In genomic region chr1:182857212-182857611, GRCh38 we compare ENCODE assay signal across 22 cellular contexts. TPM values are rescaled to one million over a fixed set of nuclear protein-coding genes. Genes with fewer than 3 reads are reported as not detected.
DNase-seq lines count a peak whose midpoint lies in the region; ATAC-seq, FAIRE-seq and TF ChIP-seq lines count a peak whose summit lies in the region.
"Had no signal": no experiment of that assay in that cellular context is flagged by ENCODE, and none has a peak within 500 bp of the region (broad histone marks: within the 10 kb centered on the region; RNA-seq: fewer than 3 reads in every experiment).

No MANE protein-coding gene starts in this region.

- no peak overlapping the region for H2BK20ac ChIP-seq in IMR-90 (ENCODE audit: low read depth, low read length)

- H3K9ac ChIP-seq in HepG2 (ENCODE audit: insufficient read depth, low read depth, low read length) (no peak overlapping the region), IMR-90 (ENCODE audit: low read depth, low read length) (no peak overlapping the region), K562 (ENCODE audit: insufficient read depth in 1 of 2, low read depth in 2 of 2, low read length in 2 of 2) (no peak overlapping the region)
- H3K9ac ChIP-seq: BLaER1 treated with 17β-estradiol and CSF1 and Interleukin-3, amounts not matched to agents 10 nM and 100 nM had no signal

- H3K79me2 ChIP-seq in HepG2 (ENCODE audit: insufficient read depth, low read length): peaks cover 8% of the 10 kb centered on the region
- peaks cover 82% of the 10 kb centered on the region for H3K79me2 ChIP-seq in K562 (ENCODE audit: control insufficient read depth, insufficient read depth, low read length)
- H3K79me2 ChIP-seq in osteoblast (ENCODE audit: insufficient read depth, low read length): peaks cover 59% of the 10 kb centered on the region
- peaks cover 84% of the 10 kb centered on the region for H3K79me2 ChIP-seq in hepatocyte

- H4K5ac ChIP-seq in IMR-90 (ENCODE audit: low read depth, low read length): no peak overlapping the region

- no peak overlapping the region for H2BK5ac ChIP-seq in IMR-90 (ENCODE audit: low read depth, low read length, poor library complexity, severe bottlenecking)

- CTCF ChIA-PET in HepG2 (lab: Yijun Ruan, JAX; ENCODE audit: low intra/inter-chr PET ratio, low total read pairs): no interaction called here
- CTCF ChIA-PET in IMR-90 (lab: Yijun Ruan, JAX): no interaction called here
- CTCF ChIA-PET in K562 (lab: Yijun Ruan, JAX; ENCODE audit: low intra/inter-chr PET ratio): no interaction called here

- H2BK120ac ChIP-seq in IMR-90 (ENCODE audit: low read depth, low read length): no peak overlapping the region

- TF ChIP-seq RAD21 in HepG2 (CRISPR knock-in tag; IDR thresholded peaks at IDR 0.05): no peak
- TF ChIP-seq RAD21 in IMR-90 (IDR thresholded peaks at IDR 0.05; ENCODE audit: low read length): no peak
- TF ChIP-seq RAD21 in K562 (CRISPR knock-in tag; conservative IDR thresholded peaks at IDR 0.05 in 1 of 2, IDR thresholded peaks at IDR 0.05 in 1 of 2): no peak

- dilution Hi-C loops in IMR-90 (cut with HindIII; ENCODE audit: low sequenced_read_pairs, unreplicated experiment): no loop called here

- H3K4me3 ChIP-seq in HepG2 (replicated peaks in 1 of 3; ENCODE audit: insufficient read depth in 1 of 3, low read depth in 2 of 3, low read length in 3 of 3): no peak overlapping the region
- H3K4me3 ChIP-seq in right lobe of liver: no peak overlapping the region
- H3K4me3 ChIP-seq in IMR-90 (ENCODE audit: insufficient read depth, low read depth, low read length): no peak overlapping the region
- H3K4me3 ChIP-seq in K562: no peak overlapping the region
- no peak overlapping the region for H3K4me3 ChIP-seq in osteoblast (ENCODE audit: insufficient read depth, low read length)
- H3K4me3 ChIP-seq in hepatocyte: no peak overlapping the region
- H3K4me3 ChIP-seq: BLaER1 treated with 17β-estradiol and CSF1 and Interleukin-3, amounts not matched to agents 10 nM and 100 nM had no signal

- H3K56ac ChIP-seq in IMR-90 (ENCODE audit: extremely low read depth, insufficient read depth, low read length): no peak overlapping the region

- 98% methylated on average over 3 of the region's 3 CpGs for WGBS in HepG2 (ENCODE audit: low lambda C conversion rate)
- WGBS in right lobe of liver (ENCODE audit: insufficient coverage, low coverage, low lambda C conversion rate, missing lambda C conversion rate): 95% methylated on average over 3 of the region's 3 CpGs
- no CpG with 5 or more reads among the region's 3 CpGs for WGBS in IMR-90 (ENCODE audit: extremely low coverage in 2 of 2, insufficient read length in 1 of 2), 2 experiments
- 100% methylated on average over 3 of the region's 3 CpGs for WGBS in K562 (ENCODE audit: insufficient coverage, low coverage, missing lambda C conversion rate)
- WGBS in hepatocyte (ENCODE audit: low lambda C conversion rate, missing lambda C conversion rate): 91% methylated on average over 3 of the region's 3 CpGs

- no peak for TF ChIP-seq EP300 in HepG2 (IDR thresholded peaks at IDR 0.05; ENCODE audit: low read depth in 2 of 2, low read length in 2 of 2)
- no peak for TF ChIP-seq EP300 in HepG2 (CRISPR knock-in tag; IDR thresholded peaks at IDR 0.05; ENCODE audit: borderline replicate concordance)
- TF ChIP-seq EP300 in K562 (IDR thresholded peaks at IDR 0.05; ENCODE audit: low read length): no peak

- no peak overlapping the region for H4K91ac ChIP-seq in IMR-90 (ENCODE audit: insufficient read depth, low read depth, low read length)

- H3K9me3 ChIP-seq in HepG2 (ENCODE audit: low read length) (no peaks in the 10 kb centered on the region), right lobe of liver (no peaks in the 10 kb centered on the region), IMR-90 (ENCODE audit: control insufficient read depth, insufficient read depth, low read length) (no peaks in the 10 kb centered on the region), K562 (replicated peaks; ENCODE audit: control insufficient read depth, insufficient read depth, low read depth, low read length) (no peaks in the 10 kb centered on the region), osteoblast (ENCODE audit: low read depth, low read length) (no peaks in the 10 kb centered on the region), hepatocyte (ENCODE audit: low read depth) (no peaks in the 10 kb centered on the region)
- H3K9me3 ChIP-seq: BLaER1 treated with 17β-estradiol and CSF1 and Interleukin-3, amounts not matched to agents 10 nM and 100 nM; Caco-2 had no signal

- H3K27ac ChIP-seq in HepG2 (ENCODE audit: extremely low read length, insufficient read depth, low read length) (no peak overlapping the region), right lobe of liver (no peak overlapping the region), IMR-90 (ENCODE audit: insufficient read depth, low read length) (no peak overlapping the region), K562 (ENCODE audit: extremely low read depth, low read depth, low read length) (no peak overlapping the region), osteoblast (ENCODE audit: low read depth, low read length) (no peak overlapping the region), hepatocyte (no peak overlapping the region)
- H3K27ac ChIP-seq: BLaER1 treated with 17β-estradiol and CSF1 and Interleukin-3, amounts not matched to agents 10 nM and 100 nM; C4-2B had no signal

- H2AFZ ChIP-seq in HepG2 (ENCODE audit: low read length) (no peak overlapping the region), IMR-90 (replicated peaks; ENCODE audit: low read length, poor library complexity) (no peak overlapping the region), K562 (ENCODE audit: low read depth, low read length) (no peak overlapping the region), osteoblast (ENCODE audit: low read length) (no peak overlapping the region), hepatocyte (no peak overlapping the region)

- H4K20me1 ChIP-seq in HepG2 (ENCODE audit: insufficient read depth, low read length) (no peaks in the 10 kb centered on the region; the same call in 1 of the 2 replicates), IMR-90 (ENCODE audit: insufficient read depth, low read length) (peaks cover 23% of the 10 kb centered on the region; the same call in 1 of the 2 replicates), K562 (replicated peaks; ENCODE audit: control insufficient read depth, insufficient read depth, low read length) (peaks cover 7% of the 10 kb centered on the region), osteoblast (ENCODE audit: insufficient read depth, low read length) (peaks cover 22% of the 10 kb centered on the region), hepatocyte (ENCODE audit: insufficient read depth, poor library complexity, severe bottlenecking) (peaks cover 33% of the 10 kb centered on the region)

- no peak overlapping the region for H2BK15ac ChIP-seq in IMR-90 (ENCODE audit: low read depth, low read length)

- TF ChIP-seq CTCF in HepG2 (CRISPR knock-in tag; IDR thresholded peaks at IDR 0.05): no peak
- no peak for TF ChIP-seq CTCF in right lobe of liver (IDR thresholded peaks at IDR 0.05)
- TF ChIP-seq CTCF in IMR-90 (conservative IDR thresholded peaks at IDR 0.05; ENCODE audit: low read depth, low read length): no peak
- TF ChIP-seq CTCF in K562 (IDR thresholded peaks at IDR 0.05 in 2 of 3, conservative IDR thresholded peaks at IDR 0.05 in 1 of 3; ENCODE audit: insufficient read depth in 2 of 3, low read depth in 1 of 3, low read length in 3 of 3): no peak
- no peak for TF ChIP-seq CTCF in osteoblast (IDR thresholded peaks at IDR 0.05; ENCODE audit: extremely low read depth, low read depth, low read length)
- TF ChIP-seq CTCF in hepatocyte (IDR thresholded peaks at IDR 0.05; ENCODE audit: poor library complexity): no peak

- H3K4ac ChIP-seq in IMR-90 (ENCODE audit: low read depth, low read length): no peak overlapping the region

- H3K14ac ChIP-seq in IMR-90 (replicated peaks; ENCODE audit: low read depth, low read length): no peak overlapping the region

- no peak overlapping the region for H2AK9ac ChIP-seq in IMR-90 (replicated peaks; ENCODE audit: low read depth, low read length, poor library complexity)

- no peak overlapping the region for H2AK5ac ChIP-seq in IMR-90 (ENCODE audit: low read depth, low read length)

- H3K9me2 ChIP-seq in hepatocyte (replicated peaks; ENCODE audit: insufficient read depth): no peaks in the 10 kb centered on the region

- POLR2A ChIA-PET in HepG2 (lab: Yijun Ruan, JAX) (no interaction called here), IMR-90 (lab: Charles Lee; ENCODE audit: unreplicated experiment) (no interaction called here), K562 (lab: Yijun Ruan, JAX) (interaction anchor here (0.6 to 3.1 kb wide), 5 partner anchors 8 to 546 kb away, joined by 3 to 14 read pairs (median 3); no protein-coding TSS in a partner anchor)

- H3K36me3 ChIP-seq in HepG2 (replicated peaks in 1 of 2; ENCODE audit: control insufficient read depth in 1 of 2, insufficient read depth in 2 of 2, low read length in 2 of 2) (peaks cover 33 to 92% of the 10 kb centered on the region in 2 experiments), right lobe of liver (peaks cover 32 to 100% (median 74%) of the 10 kb centered on the region in 4 donors), IMR-90 (ENCODE audit: control insufficient read depth, insufficient read depth, low read length) (peaks cover 70% of the 10 kb centered on the region), K562 (ENCODE audit: control insufficient read depth, insufficient read depth, low read length) (peaks cover 99% of the 10 kb centered on the region), osteoblast (ENCODE audit: insufficient read depth, low read length) (peaks cover 98% of the 10 kb centered on the region), hepatocyte (replicated peaks; ENCODE audit: insufficient read depth, low read depth) (peaks cover 22% of the 10 kb centered on the region)

- H3K4me1 ChIP-seq in HepG2 (ENCODE audit: insufficient read depth, low read length) (peaks cover 22% of the 10 kb centered on the region), right lobe of liver (no peaks in the 10 kb centered on the region), IMR-90 (ENCODE audit: control insufficient read depth, insufficient read depth, low read length) (peaks cover 4% of the 10 kb centered on the region; the same call in 1 of the 2 replicates), K562 (replicated peaks in 1 of 2; ENCODE audit: control insufficient read depth in 2 of 2, insufficient read depth in 2 of 2, low read length in 2 of 2) (no peaks in the 10 kb centered on the region), osteoblast (ENCODE audit: insufficient read depth, low read length) (no peaks in the 10 kb centered on the region), hepatocyte (ENCODE audit: insufficient read depth) (no peaks in the 10 kb centered on the region)
- H3K4me1 ChIP-seq: BLaER1 treated with 17β-estradiol and CSF1 and Interleukin-3, amounts not matched to agents 10 nM and 100 nM; Caco-2 had no signal

- no peak overlapping the region for H4K8ac ChIP-seq in IMR-90 (ENCODE audit: low read depth in 2 of 2, low read length in 2 of 2)

- H3K23ac ChIP-seq in IMR-90 (ENCODE audit: low read depth, low read length): no peak overlapping the region

- no TSS peak for BruUV-seq in HepG2 (replicated peaks; lab: Mats Ljungman, UMichigan)
- BruUV-seq in IMR-90 (replicated peaks; lab: Mats Ljungman, UMichigan): no TSS peak
- no TSS peak for BruUV-seq in K562 (replicated peaks; lab: Mats Ljungman, UMichigan)

- ATAC-seq in HepG2 (no peak), right lobe of liver (no peak), IMR-90 (ENCODE audit: low read depth) (no peak), K562 (no peak)
- ATAC-seq: CD8-positive, alpha-beta T cell had no signal

- H3K4me2 ChIP-seq in HepG2 (ENCODE audit: low read depth, low read length): no peak overlapping the region
- H3K4me2 ChIP-seq in IMR-90 (ENCODE audit: low read depth, low read length): no peak overlapping the region
- no peak overlapping the region for H3K4me2 ChIP-seq in K562 (ENCODE audit: insufficient read depth, low read length)
- no peak overlapping the region for H3K4me2 ChIP-seq in osteoblast (ENCODE audit: insufficient read depth, low read length)
- H3K4me2 ChIP-seq in hepatocyte: no peak overlapping the region
- H3K4me2 ChIP-seq: BLaER1 treated with 17β-estradiol and CSF1 and Interleukin-3, amounts not matched to agents 10 nM and 100 nM had no signal

- no peak overlapping the region for H3K18ac ChIP-seq in IMR-90 (ENCODE audit: low read depth, low read length)

- H3K9me1 ChIP-seq in IMR-90 (ENCODE audit: insufficient read depth, low read length) (peaks cover 6% of the 10 kb centered on the region; the same call in 1 of the 2 replicates), K562 (ENCODE audit: control insufficient read depth, insufficient read depth, low read length) (no peaks in the 10 kb centered on the region)

- H3K79me1 ChIP-seq in IMR-90 (ENCODE audit: low read depth in 1 of 2, low read length in 2 of 2): peaks cover 28 to 44% of the 10 kb centered on the region in 2 experiments

- FAIRE-seq in HepG2 (lab: Jason Lieb, UNC) (no peak), K562 (lab: Jason Lieb, UNC) (no peak)
- FAIRE-seq: A204.1, G401.6, GM12891, GM19239 had no signal

- DNase-seq in HepG2 (ENCODE audit: low spot score) (no peak), right lobe of liver (no peak), IMR-90 (no peak), K562 (ENCODE audit: extremely low read depth in 1 of 4, low spot score in 3 of 4) (no peak), osteoblast (ENCODE audit: insufficient read length, low spot score, missing footprints) (peak; percentile 22), hepatocyte (ENCODE audit: low spot score) (no peak), NCI-H1436 (lab: John Stamatoyannopoulos, UW) (no peak), hippocampal formation (lab: John Stamatoyannopoulos, UW) (no peak)
- DNase-seq: 8988T; AML-193; Caco-2; Calu3; CD4-positive, alpha-beta T cell; CD8-positive, alpha-beta T cell; DMS79 treated with DMSO at 0.1 percent for 48 hours; GF-D8 had no signal

- no peaks in the 10 kb centered on the region for H3K27me3 ChIP-seq in HepG2 (ENCODE audit: control insufficient read depth in 1 of 2, insufficient read depth in 2 of 2, low read length in 2 of 2)
- no peaks in the 10 kb centered on the region for H3K27me3 ChIP-seq in right lobe of liver
- no peaks in the 10 kb centered on the region for H3K27me3 ChIP-seq in IMR-90 (ENCODE audit: control insufficient read depth, insufficient read depth, low read length)
- H3K27me3 ChIP-seq in K562 (ENCODE audit: control insufficient read depth in 2 of 2, insufficient read depth in 2 of 2, low read length in 2 of 2): no peaks in the 10 kb centered on the region
- H3K27me3 ChIP-seq in osteoblast (ENCODE audit: insufficient read depth, low read length): no peaks in the 10 kb centered on the region
- no peaks in the 10 kb centered on the region for H3K27me3 ChIP-seq in hepatocyte
- H3K27me3 ChIP-seq: BLaER1 treated with 17β-estradiol and CSF1 and Interleukin-3, amounts not matched to agents 10 nM and 100 nM had no signal

- intact Hi-C loops in HepG2 (cut with micrococcal nuclease; ENCODE audit: unreplicated experiment) (no loop called here), right lobe of liver (cut with DNase I) (no loop called here), IMR-90 (cut with micrococcal nuclease) (no loop called here), K562 (cut with micrococcal nuclease) (no loop called here)

- in situ Hi-C loops in HepG2 (cut with HindIII; ENCODE audit: extremely low pct_ligation_motif_present, low pct_unique_long_range_greater_than_20kb) (loop anchor here (25.0 kb wide), 1 partner anchor 280 kb away; no protein-coding TSS in a partner anchor), IMR-90 (cut with MboI; ENCODE audit: low sequenced_read_pairs) (no loop called here), K562 (cut with MboI) (no loop called here)

- TF ChIP-seq POLR2A in HepG2 (IDR thresholded peaks at IDR 0.05; ENCODE audit: insufficient read depth in 1 of 2, low read depth in 2 of 2, low read length in 2 of 2) (no peak), right lobe of liver (IDR thresholded peaks at IDR 0.05) (no peak), IMR-90 (IDR thresholded peaks at IDR 0.05; ENCODE audit: low read depth, low read length) (no peak), K562 (conservative IDR thresholded peaks at IDR 0.05) (no peak)

RNA-seq across cellular contexts. Expression of gene DHX9, which starts 18.1 kb away (rescaled TPM):
- total RNA-seq in HepG2 (2016; rRNA removed; fragmentation: Illumina TruSeq; extraction: Trizol) (211 and 292 TPM in 2 replicates), right lobe of liver (10 to 100 TPM; 32.6 to 51.0 (median 39.5) TPM), IMR-90 (2012; rRNA removed) (211 and 234 TPM in 2 replicates), K562 (2014; rRNA removed) (234 and 269 TPM in 2 replicates), K562 (2014; rRNA removed; fragmentation: Illumina TruSeq; extraction: Trizol) (355 and 364 TPM in 2 replicates), K562 (2015; rRNA removed; fragmentation: Illumina TruSeq; extraction: Trizol) (395 and 409 TPM in 2 replicates), K562 (2021) (329 and 341 TPM in 2 replicates), osteoblast (107 and 118 TPM in 2 replicates), hepatocyte (114 and 132 TPM in 2 replicates)
- 16.1 and 20.6 TPM in 2 replicates for total RNA-seq in HepG2 (2016; cell fraction: cytosol; rRNA removed; fragmentation: Illumina TruSeq; extraction: Trizol; ENCODE audit: low read depth)
- total RNA-seq in HepG2 (2016; cell fraction: insoluble cytoplasmic fraction; rRNA removed; fragmentation: Illumina TruSeq; extraction: Trizol): 213 and 291 TPM in 2 replicates
- total RNA-seq in HepG2 (2016; cell fraction: membrane; rRNA removed; fragmentation: Illumina TruSeq; extraction: Trizol): 42.1 and 50.4 TPM in 2 replicates
- 202 and 214 TPM in 2 replicates for total RNA-seq in HepG2 (2016; cell fraction: nucleus; rRNA removed; fragmentation: Illumina TruSeq; extraction: Trizol)
- polyA plus RNA-seq in HepG2 (2011; rRNA removed) (73.0 and 84.8 TPM in 2 replicates), IMR-90 (2012; rRNA removed) (108 and 119 TPM in 2 replicates), K562 (2011; rRNA removed) (241 and 373 TPM in 2 replicates), K562 (2014; fragmentation: Illumina TruSeq; extraction: Trizol) (265 and 294 TPM in 2 replicates), K562 (2014; fragmentation: Nextera tagmentation; extraction: Ambion mirVana) (100 to 1,000 TPM; 100 to 246 TPM), K562 (2014; rRNA removed) (275 and 300 TPM in 2 replicates), hepatocyte (66.3 and 70.7 TPM in 2 replicates)
- polyA plus RNA-seq in HepG2 (2011; cell fraction: cytosol; rRNA removed): 58.2 and 75.5 TPM in 2 replicates
- polyA plus RNA-seq in HepG2 (2011; cell fraction: nucleus; rRNA removed): 60.1 and 67.7 TPM in 2 replicates
- polyA plus RNA-seq in HepG2 (2012): 68.2 and 72.8 TPM in 2 replicates
- 10.6 and 12.5 TPM in 2 replicates for polyA plus RNA-seq in HepG2 (2016; cell fraction: cytosol; fragmentation: Illumina TruSeq; extraction: Trizol; ENCODE audit: low read depth)
- polyA plus RNA-seq in HepG2 (2016; cell fraction: insoluble cytoplasmic fraction; fragmentation: Illumina TruSeq; extraction: Trizol; ENCODE audit: low read depth): 227 and 240 TPM in 2 replicates
- 25.1 and 29.4 TPM in 2 replicates for polyA plus RNA-seq in HepG2 (2016; cell fraction: membrane; fragmentation: Illumina TruSeq; extraction: Trizol; ENCODE audit: low read depth)
- polyA plus RNA-seq in HepG2 (2016; cell fraction: nucleus; fragmentation: Illumina TruSeq; extraction: Trizol; ENCODE audit: insufficient read depth, low read depth): 148 and 178 TPM in 2 replicates
- polyA minus RNA-seq in HepG2 (2011; rRNA and poly(A)+ RNA removed; ENCODE audit: low replicate concordance): 84.1 and 281 TPM in 2 replicates
- polyA minus RNA-seq in HepG2 (2011; cell fraction: cytosol; rRNA and poly(A)+ RNA removed): 66.0 and 78.2 TPM in 2 replicates
- 231 and 260 TPM in 2 replicates for polyA minus RNA-seq in HepG2 (2011; cell fraction: nucleus; rRNA and poly(A)+ RNA removed)
- polyA plus RNA-seq in IMR-90 (2012; cell fraction: cytosol; rRNA removed): 31.7 and 46.5 TPM in 2 replicates
- 27.3 and 119 TPM in 2 replicates for polyA plus RNA-seq in IMR-90 (2012; cell fraction: nucleus; rRNA removed; ENCODE audit: low replicate concordance)
- total RNA-seq in K562 (2011; cell fraction: chromatin; rRNA removed; ENCODE audit: low replicate concordance): 182 and 518 TPM in 2 replicates
- total RNA-seq in K562 (2011; cell fraction: nucleolus; rRNA removed): 112 and 145 TPM in 2 replicates
- total RNA-seq in K562 (2011; cell fraction: nucleoplasm; rRNA removed): 168 and 205 TPM in 2 replicates
- polyA plus RNA-seq in K562 (2011; cell fraction: cytosol; rRNA removed): 153 and 188 TPM in 2 replicates
- 193 and 234 TPM in 2 replicates for polyA plus RNA-seq in K562 (2011; cell fraction: nucleus; rRNA removed)
- polyA plus RNA-seq in K562 (2012): 141 and 260 TPM in 2 replicates
- polyA minus RNA-seq in K562 (2011; rRNA and poly(A)+ RNA removed): 621 and 707 TPM in 2 replicates
- polyA minus RNA-seq in K562 (2011; cell fraction: cytosol; rRNA and poly(A)+ RNA removed): 125 and 221 TPM in 2 replicates
- polyA minus RNA-seq in K562 (2011; cell fraction: nucleus; rRNA and poly(A)+ RNA removed): 236 and 384 TPM in 2 replicates

Comparison
In these comparisons a context has a peak if more than half of its experiments do, and no peak if none do; other contexts are left out.
1. Of the 241 proteins assayed by ChIP-seq in both HepG2 and K562: peak only in HepG2: none; only in K562: none; in both: MAFF and MAFK; in neither: 239.